Comparison of ENCODE assay signal across 1 cellular context in genomic region chr15:39315200-39315599, GRCh38.
TF ChIP-seq lines count a peak whose summit lies in the region.

No MANE protein-coding gene starts in this region.

TF ChIP-seq in GM23338, 12 proteins besides CTCF, POLR2A, EP300 and RAD21 (continued from another document):
- TF ChIP-seq, protein P1, sequence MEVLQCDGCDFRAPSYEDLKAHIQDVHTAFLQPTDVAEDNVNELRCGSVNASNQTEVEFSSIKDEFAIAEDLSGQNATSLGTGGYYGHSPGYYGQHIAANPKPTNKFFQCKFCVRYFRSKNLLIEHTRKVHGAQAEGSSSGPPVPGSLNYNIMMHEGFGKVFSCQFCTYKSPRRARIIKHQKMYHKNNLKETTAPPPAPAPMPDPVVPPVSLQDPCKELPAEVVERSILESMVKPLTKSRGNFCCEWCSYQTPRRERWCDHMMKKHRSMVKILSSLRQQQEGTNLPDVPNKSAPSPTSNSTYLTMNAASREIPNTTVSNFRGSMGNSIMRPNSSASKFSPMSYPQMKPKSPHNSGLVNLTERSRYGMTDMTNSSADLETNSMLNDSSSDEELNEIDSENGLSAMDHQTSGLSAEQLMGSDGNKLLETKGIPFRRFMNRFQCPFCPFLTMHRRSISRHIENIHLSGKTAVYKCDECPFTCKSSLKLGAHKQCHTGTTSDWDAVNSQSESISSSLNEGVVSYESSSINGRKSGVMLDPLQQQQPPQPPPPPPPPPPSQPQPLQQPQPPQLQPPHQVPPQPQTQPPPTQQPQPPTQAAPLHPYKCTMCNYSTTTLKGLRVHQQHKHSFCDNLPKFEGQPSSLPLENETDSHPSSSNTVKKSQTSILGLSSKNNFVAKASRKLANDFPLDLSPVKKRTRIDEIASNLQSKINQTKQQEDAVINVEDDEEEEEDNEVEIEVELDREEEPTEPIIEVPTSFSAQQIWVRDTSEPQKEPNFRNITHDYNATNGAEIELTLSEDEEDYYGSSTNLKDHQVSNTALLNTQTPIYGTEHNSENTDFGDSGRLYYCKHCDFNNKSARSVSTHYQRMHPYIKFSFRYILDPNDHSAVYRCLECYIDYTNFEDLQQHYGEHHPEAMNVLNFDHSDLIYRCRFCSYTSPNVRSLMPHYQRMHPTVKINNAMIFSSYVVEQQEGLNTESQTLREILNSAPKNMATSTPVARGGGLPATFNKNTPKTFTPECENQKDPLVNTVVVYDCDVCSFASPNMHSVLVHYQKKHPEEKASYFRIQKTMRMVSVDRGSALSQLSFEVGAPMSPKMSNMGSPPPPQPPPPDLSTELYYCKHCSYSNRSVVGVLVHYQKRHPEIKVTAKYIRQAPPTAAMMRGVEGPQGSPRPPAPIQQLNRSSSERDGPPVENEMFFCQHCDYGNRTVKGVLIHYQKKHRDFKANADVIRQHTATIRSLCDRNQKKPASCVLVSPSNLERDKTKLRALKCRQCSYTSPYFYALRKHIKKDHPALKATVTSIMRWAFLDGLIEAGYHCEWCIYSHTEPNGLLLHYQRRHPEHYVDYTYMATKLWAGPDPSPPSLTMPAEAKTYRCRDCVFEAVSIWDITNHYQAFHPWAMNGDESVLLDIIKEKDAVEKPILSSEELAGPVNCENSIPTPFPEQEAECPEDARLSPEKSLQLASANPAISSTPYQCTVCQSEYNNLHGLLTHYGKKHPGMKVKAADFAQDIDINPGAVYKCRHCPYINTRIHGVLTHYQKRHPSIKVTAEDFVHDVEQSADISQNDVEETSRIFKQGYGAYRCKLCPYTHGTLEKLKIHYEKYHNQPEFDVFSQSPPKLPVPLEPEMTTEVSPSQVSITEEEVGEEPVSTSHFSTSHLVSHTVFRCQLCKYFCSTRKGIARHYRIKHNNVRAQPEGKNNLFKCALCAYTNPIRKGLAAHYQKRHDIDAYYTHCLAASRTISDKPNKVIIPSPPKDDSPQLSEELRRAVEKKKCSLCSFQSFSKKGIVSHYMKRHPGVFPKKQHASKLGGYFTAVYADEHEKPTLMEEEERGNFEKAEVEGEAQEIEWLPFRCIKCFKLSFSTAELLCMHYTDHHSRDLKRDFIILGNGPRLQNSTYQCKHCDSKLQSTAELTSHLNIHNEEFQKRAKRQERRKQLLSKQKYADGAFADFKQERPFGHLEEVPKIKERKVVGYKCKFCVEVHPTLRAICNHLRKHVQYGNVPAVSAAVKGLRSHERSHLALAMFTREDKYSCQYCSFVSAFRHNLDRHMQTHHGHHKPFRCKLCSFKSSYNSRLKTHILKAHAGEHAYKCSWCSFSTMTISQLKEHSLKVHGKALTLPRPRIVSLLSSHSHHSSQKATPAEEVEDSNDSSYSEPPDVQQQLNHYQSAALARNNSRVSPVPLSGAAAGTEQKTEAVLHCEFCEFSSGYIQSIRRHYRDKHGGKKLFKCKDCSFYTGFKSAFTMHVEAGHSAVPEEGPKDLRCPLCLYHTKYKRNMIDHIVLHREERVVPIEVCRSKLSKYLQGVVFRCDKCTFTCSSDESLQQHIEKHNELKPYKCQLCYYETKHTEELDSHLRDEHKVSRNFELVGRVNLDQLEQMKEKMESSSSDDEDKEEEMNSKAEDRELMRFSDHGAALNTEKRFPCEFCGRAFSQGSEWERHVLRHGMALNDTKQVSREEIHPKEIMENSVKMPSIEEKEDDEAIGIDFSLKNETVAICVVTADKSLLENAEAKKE (CRISPR knock-in tag; IDR thresholded peaks at IDR 0.05) = no peak
- TF ChIP-seq, protein P2, sequence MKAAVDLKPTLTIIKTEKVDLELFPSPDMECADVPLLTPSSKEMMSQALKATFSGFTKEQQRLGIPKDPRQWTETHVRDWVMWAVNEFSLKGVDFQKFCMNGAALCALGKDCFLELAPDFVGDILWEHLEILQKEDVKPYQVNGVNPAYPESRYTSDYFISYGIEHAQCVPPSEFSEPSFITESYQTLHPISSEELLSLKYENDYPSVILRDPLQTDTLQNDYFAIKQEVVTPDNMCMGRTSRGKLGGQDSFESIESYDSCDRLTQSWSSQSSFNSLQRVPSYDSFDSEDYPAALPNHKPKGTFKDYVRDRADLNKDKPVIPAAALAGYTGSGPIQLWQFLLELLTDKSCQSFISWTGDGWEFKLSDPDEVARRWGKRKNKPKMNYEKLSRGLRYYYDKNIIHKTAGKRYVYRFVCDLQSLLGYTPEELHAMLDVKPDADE (IDR thresholded peaks at IDR 0.05) = no peak
- no peak for TF ChIP-seq NANOG (IDR thresholded peaks at IDR 0.05; ENCODE audit: borderline replicate concordance)
